10 cellular contexts compared by ENCODE assay signal in genomic region chr10:60148266-60148840, GRCh38.
DNase-seq lines count a peak whose midpoint lies in the region; ATAC-seq and TF ChIP-seq lines count a peak whose summit lies in the region.
"Had no signal": no experiment of that assay in that cellular context is flagged by ENCODE, and none has a peak within 500 bp of the region (broad histone marks: within the 10 kb centered on the region; RNA-seq: fewer than 3 reads in every experiment).

No MANE protein-coding gene starts in this region.

- TF ChIP-seq POLR2A in breast epithelium (IDR thresholded peaks at IDR 0.05), result no peak
- no peak for TF ChIP-seq POLR2A in body of pancreas (IDR thresholded peaks at IDR 0.05)
- TF ChIP-seq POLR2A in upper lobe of left lung (IDR thresholded peaks at IDR 0.05), result no peak

- no TSS peak for BruUV-seq in MCF 10A (replicated peaks; lab: Mats Ljungman, UMichigan)

- no peaks in the 10 kb centered on the region for H3K9me3 ChIP-seq in breast epithelium
- H3K9me3 ChIP-seq in body of pancreas, result no peaks in the 10 kb centered on the region
- H3K9me3 ChIP-seq in upper lobe of left lung, result no peaks in the 10 kb centered on the region
- H3K9me3 ChIP-seq in neural progenitor cell (ENCODE audit: low read depth), result no peaks in the 10 kb centered on the region

- DNase-seq in MCF 10A (ENCODE audit: unreplicated experiment), result peak; percentile 86
- no peak for DNase-seq in breast epithelium (ENCODE audit: low spot score in 2 of 2)
- peak in 3 of 4 donors; percentile 23 to 67 (median 56) for DNase-seq in body of pancreas
- DNase-seq in kidney epithelial cell (ENCODE audit: low read depth), result peak; percentile 80
- DNase-seq in type B pancreatic cell (ENCODE audit: extremely low spot score, unreplicated experiment), result no peak
- no peak for DNase-seq in upper lobe of left lung
- DNase-seq in neural progenitor cell (ENCODE audit: low spot score), result no peak
- DNase-seq in NCI-H1092 (lab: John Stamatoyannopoulos, UW), result no peak
- DNase-seq: activated naive CD8-positive, alpha-beta T cell treated with anti-CD3 and anti-CD28 coated beads, Interleukin-2, amount 50 U/mL, for 24 hours; KBM-7 had no signal

- H3K27ac ChIP-seq in breast epithelium (no peak overlapping the region), body of pancreas (peak overlapping the region in 3 of 4 donors; percentile 34 to 45 (median 42)), upper lobe of left lung (no peak overlapping the region), neural progenitor cell (no peak overlapping the region)

- H3K27ac Mint-ChIP-seq in MCF 10A (ENCODE audit: low read depth, unreplicated experiment), result peak overlapping the region; percentile 67
- H3K27ac Mint-ChIP-seq in type B pancreatic cell, result peak overlapping the region; percentile 73
- no peak overlapping the region for H3K27ac Mint-ChIP-seq in neural progenitor cell
- H3K27ac Mint-ChIP-seq: activated naive CD8-positive, alpha-beta T cell treated with anti-CD3 and anti-CD28 coated beads, Interleukin-2, amount 50 U/mL, for 24 hours had no signal

- H3K4me1 ChIP-seq in breast epithelium (no peaks in the 10 kb centered on the region), body of pancreas (peaks cover 33% of the 10 kb centered on the region), upper lobe of left lung (peaks cover 0 to 5% (median 0%) of the 10 kb centered on the region in 4 donors), neural progenitor cell (no peaks in the 10 kb centered on the region)

- no peaks in the 10 kb centered on the region for H3F3A ChIP-seq in neural progenitor cell (ENCODE audit: low read depth)

- H3K4me3 ChIP-seq in breast epithelium (no peak overlapping the region), body of pancreas (no peak overlapping the region), kidney epithelial cell (ENCODE audit: low read depth, low read length) (no peak overlapping the region), upper lobe of left lung (no peak overlapping the region), neural progenitor cell (no peak overlapping the region)

- H3K36me3 Mint-ChIP-seq in MCF 10A (ENCODE audit: insufficient read depth, unreplicated experiment), result no peaks in the 10 kb centered on the region
- H3K36me3 Mint-ChIP-seq in type B pancreatic cell, result peaks cover 12% of the 10 kb centered on the region
- no peaks in the 10 kb centered on the region for H3K36me3 Mint-ChIP-seq in neural progenitor cell

- H3K4me3 Mint-ChIP-seq in MCF 10A (ENCODE audit: unreplicated experiment), result no peak overlapping the region
- peak overlapping the region; percentile 13 for H3K4me3 Mint-ChIP-seq in type B pancreatic cell
- H3K4me3 Mint-ChIP-seq in neural progenitor cell, result no peak overlapping the region
- H3K4me3 Mint-ChIP-seq: activated naive CD8-positive, alpha-beta T cell treated with anti-CD3 and anti-CD28 coated beads, Interleukin-2, amount 50 U/mL, for 24 hours had no signal

- CTCF ChIA-PET in MCF 10A (lab: Yijun Ruan, JAX), result interaction anchor here (2.0 kb wide), 1 partner anchor 34 kb away, joined by 8 read pairs; no protein-coding TSS in a partner anchor

- TF ChIP-seq CTCF in MCF 10A (IDR thresholded peaks at IDR 0.05; ENCODE audit: unreplicated experiment) (no peak), breast epithelium (IDR thresholded peaks at IDR 0.05) (no peak), body of pancreas (IDR thresholded peaks at IDR 0.05) (no peak), kidney epithelial cell (IDR thresholded peaks at IDR 0.05; ENCODE audit: insufficient read depth, low read length, poor library complexity, severe bottlenecking) (no peak), type B pancreatic cell (conservative IDR thresholded peaks at IDR 0.05) (no peak), upper lobe of left lung (IDR thresholded peaks at IDR 0.05) (no peak), neural progenitor cell (IDR thresholded peaks at IDR 0.05) (no peak)

- intact Hi-C loops in MCF 10A (cut with micrococcal nuclease) (no loop called here), breast epithelium (cut with DNase I; ENCODE audit: low total_unique reads) (no loop called here), body of pancreas (cut with DNase I) (no loop called here)

- H3K27me3 Mint-ChIP-seq in MCF 10A (ENCODE audit: insufficient read depth, unreplicated experiment) (no peaks in the 10 kb centered on the region), type B pancreatic cell (no peaks in the 10 kb centered on the region), neural progenitor cell (ENCODE audit: insufficient read depth, low read depth) (no peaks in the 10 kb centered on the region)
- H3K27me3 Mint-ChIP-seq: activated naive CD8-positive, alpha-beta T cell treated with anti-CD3 and anti-CD28 coated beads, Interleukin-2, amount 50 U/mL, for 24 hours had no signal

- H3K4me1 Mint-ChIP-seq in MCF 10A (ENCODE audit: insufficient read depth, unreplicated experiment) (peaks cover 22% of the 10 kb centered on the region), type B pancreatic cell (ENCODE audit: unreplicated experiment) (peaks cover 28% of the 10 kb centered on the region), neural progenitor cell (no peaks in the 10 kb centered on the region)
- H3K4me1 Mint-ChIP-seq: activated naive CD8-positive, alpha-beta T cell treated with anti-CD3 and anti-CD28 coated beads, Interleukin-2, amount 50 U/mL, for 24 hours had no signal

- no peak for TF ChIP-seq EP300 in upper lobe of left lung (IDR thresholded peaks at IDR 0.05)

- H3K27me3 ChIP-seq in breast epithelium, result no peaks in the 10 kb centered on the region
- no peaks in the 10 kb centered on the region for H3K27me3 ChIP-seq in body of pancreas
- H3K27me3 ChIP-seq in kidney epithelial cell (ENCODE audit: control insufficient read depth, insufficient read depth, low read length), result no peaks in the 10 kb centered on the region
- no peaks in the 10 kb centered on the region for H3K27me3 ChIP-seq in upper lobe of left lung
- H3K27me3 ChIP-seq in neural progenitor cell, result no peaks in the 10 kb centered on the region

- H3K36me3 ChIP-seq in breast epithelium, result no peaks in the 10 kb centered on the region
- H3K36me3 ChIP-seq in body of pancreas (replicated peaks in 1 of 2; ENCODE audit: insufficient read depth in 1 of 2, low read depth in 2 of 2), result no peaks in the 10 kb centered on the region
- H3K36me3 ChIP-seq in kidney epithelial cell (ENCODE audit: control insufficient read depth, insufficient read depth, low read length), result no peaks in the 10 kb centered on the region
- no peaks in the 10 kb centered on the region for H3K36me3 ChIP-seq in upper lobe of left lung
- no peaks in the 10 kb centered on the region for H3K36me3 ChIP-seq in neural progenitor cell

- H3K4me2 ChIP-seq in neural progenitor cell, result no peak overlapping the region

- no peaks in the 10 kb centered on the region for H3K79me2 ChIP-seq in neural progenitor cell (ENCODE audit: low read depth)

- H4K20me1 ChIP-seq in neural progenitor cell (ENCODE audit: low read depth), result no peaks in the 10 kb centered on the region

- POLR2A ChIA-PET in MCF 10A (lab: Yijun Ruan, JAX), result interaction anchor here (1.0 kb wide), 1 partner anchor 10 kb away, joined by 4 read pairs; no protein-coding TSS in a partner anchor

- no peak overlapping the region for H2AFZ ChIP-seq in neural progenitor cell (replicated peaks)

- no peak overlapping the region for H3K9ac ChIP-seq in neural progenitor cell

- H3K9me3 Mint-ChIP-seq in MCF 10A (ENCODE audit: unreplicated experiment), result peaks cover 17% of the 10 kb centered on the region
- peaks cover 8% of the 10 kb centered on the region for H3K9me3 Mint-ChIP-seq in type B pancreatic cell
- H3K9me3 Mint-ChIP-seq in neural progenitor cell, result peaks cover 2% of the 10 kb centered on the region
- H3K9me3 Mint-ChIP-seq: activated naive CD8-positive, alpha-beta T cell treated with anti-CD3 and anti-CD28 coated beads, Interleukin-2, amount 50 U/mL, for 24 hours had no signal

- ATAC-seq in body of pancreas (peak; percentile 85), upper lobe of left lung (ENCODE audit: low FRiP score in 2 of 2) (no peak)
- ATAC-seq: activated naive CD8-positive, alpha-beta T cell treated with anti-CD3 and anti-CD28 coated beads, Interleukin-2, amount 50 U/mL, for 24 hours had no signal

Comparison
In these comparisons a context has a peak if more than half of its experiments do, and no peak if none do; other contexts are left out.
1. DNase-seq: peak in MCF 10A (single experiment), body of pancreas (3 of 4) and kidney epithelial cell (single experiment); none in breast epithelium (0 of 2), type B pancreatic cell (single experiment), upper lobe of left lung (0 of 2), neural progenitor cell (single experiment) and NCI-H1092 (single experiment).
2. H3K27ac ChIP-seq: peak in body of pancreas (3 of 4); none in breast epithelium (0 of 2), upper lobe of left lung (0 of 4) and neural progenitor cell (single experiment).